Comparison of ENCODE assay signal across 17 cellular contexts in the genomic region with DNA sequence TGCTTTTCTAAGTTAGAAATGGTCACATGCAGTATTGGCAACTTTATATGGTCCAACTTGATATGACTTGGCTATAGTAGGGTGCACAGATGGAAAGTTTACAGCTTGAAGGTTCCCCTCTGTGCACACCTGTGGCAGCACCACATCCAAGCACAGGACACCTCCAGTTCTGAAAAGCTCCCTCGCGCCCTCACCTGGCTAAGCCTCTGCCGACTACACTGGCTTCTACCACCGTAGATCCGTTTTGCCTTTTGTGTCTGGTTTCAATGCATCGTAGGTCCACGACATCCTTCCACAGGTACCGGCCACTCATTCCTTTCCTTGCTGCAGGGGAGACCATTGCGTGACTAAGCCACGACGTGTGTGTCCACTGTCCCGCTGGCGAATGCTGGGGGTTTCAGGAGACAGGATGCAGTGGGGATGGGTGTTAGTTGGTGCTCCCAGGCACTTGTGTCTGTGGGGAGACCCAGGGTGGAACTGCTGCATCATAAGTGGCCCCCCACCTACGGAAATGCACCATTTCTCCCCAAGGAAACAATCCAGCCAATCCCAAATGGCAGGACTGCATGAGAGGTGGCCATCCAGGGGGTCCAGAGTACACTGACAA. TPM values are rescaled to one million over a fixed set of nuclear protein-coding genes. Genes with fewer than 3 reads are reported as not detected.
DNase-seq lines count a peak whose midpoint lies in the region; FAIRE-seq and TF ChIP-seq lines count a peak whose summit lies in the region.
"Had no signal": no experiment of that assay in that cellular context is flagged by ENCODE, and none has a peak within 500 bp of the region (broad histone marks: within the 10 kb centered on the region; RNA-seq: fewer than 3 reads in every experiment).

No MANE protein-coding gene starts in this region.

- H4K20me1 ChIP-seq in PC-9 (ENCODE audit: insufficient read depth), result peaks cover 21% of the 10 kb centered on the region

- H3K27me3 ChIP-seq in PC-9 (ENCODE audit: insufficient read depth, low read depth), result no peaks in the 10 kb centered on the region
- H3K27me3 ChIP-seq in spleen (replicated peaks in 1 of 7), result peaks cover 0 to 11% (median 4%) of the 10 kb centered on the region in 7 donors

- H3K36me3 ChIP-seq in PC-9 (ENCODE audit: low read depth) (no peaks in the 10 kb centered on the region), spleen (no peaks in the 10 kb centered on the region)

- CTCF ChIA-PET in PC-9 (lab: Charles Lee), result interaction anchor here (1.6 kb wide), 1 partner anchor 68 kb away, joined by 4 read pairs; no protein-coding TSS in a partner anchor

- POLR2A ChIA-PET in PC-9 (lab: Charles Lee; ENCODE audit: unreplicated experiment), result interaction anchor here (0.5 to 0.7 kb wide), 3 partner anchors 35 to 474 kb away, joined by 3 to 4 read pairs (median 3); no protein-coding TSS in a partner anchor

- H3K4me3 ChIP-seq in PC-9, result no peak overlapping the region
- H3K4me3 ChIP-seq in spleen, result no peak overlapping the region

- TF ChIP-seq CTCF in PC-9 (conservative IDR thresholded peaks at IDR 0.05), result peak; percentile 75
- no peak for TF ChIP-seq CTCF in spleen (IDR thresholded peaks at IDR 0.05 in 8 of 11, conservative IDR thresholded peaks at IDR 0.05 in 3 of 11)
- no peak for TF ChIP-seq CTCF in D721Med (IDR thresholded peaks at IDR 0.05; ENCODE audit: insufficient read depth, missing control alignments)

- no peak for TF ChIP-seq POLR2A in erythroblast (IDR thresholded peaks at IDR 0.05; ENCODE audit: low read length)
- TF ChIP-seq POLR2A in spleen (IDR thresholded peaks at IDR 0.05), result no peak

- H3K79me2 ChIP-seq in PC-9 (ENCODE audit: low read depth), result no peaks in the 10 kb centered on the region

- no peaks in the 10 kb centered on the region for H3K9me2 ChIP-seq in PC-9 (ENCODE audit: insufficient read depth)

- H3K4me1 ChIP-seq in PC-9 (replicated peaks; ENCODE audit: insufficient read depth) (no peaks in the 10 kb centered on the region; the same call in 1 of the 2 replicates), spleen (peaks cover 5 to 19% (median 14%) of the 10 kb centered on the region in 6 donors)

- no peak for FAIRE-seq in D721Med (lab: Jason Lieb, UNC)
- FAIRE-seq: GM18507 had no signal

- 42 to 81% (median 77%) methylated on average over 14 of the region's 14 CpGs for WGBS in spleen, 5 donors

- intact Hi-C loops in PC-9 (cut with micrococcal nuclease; ENCODE audit: unreplicated experiment), result loop anchor here (1.0 kb wide), 1 partner anchor 145 kb away; no protein-coding TSS in a partner anchor
- intact Hi-C loops in spleen (cut with DNase I; ENCODE audit: low total_unique reads), result loop anchor here (10.0 kb wide), 1 partner anchor 114 kb away; no protein-coding TSS in a partner anchor

- H3K9me3 ChIP-seq in PC-9 (ENCODE audit: insufficient read depth, low read depth) (no peaks in the 10 kb centered on the region), spleen (no peaks in the 10 kb centered on the region)

- H3F3A ChIP-seq in PC-9 (ENCODE audit: insufficient read depth, low read depth), result no peaks in the 10 kb centered on the region

- H2AFZ ChIP-seq in PC-9, result no peak overlapping the region

- no peak overlapping the region for H3K4me2 ChIP-seq in PC-9

- peak; percentile 18 for DNase-seq in stimulated activated CD4-positive, alpha-beta T cell treated with anti-CD3 and anti-CD28 coated beads, Interleukin-4, amount 100 ng/mL, for 24 hours
- DNase-seq in stimulated activated CD4-positive, alpha-beta T cell treated with anti-CD3 and anti-CD28 coated beads, Interleukin-2, amount 100 ng/mL, for 24 hours, result no peak
- peak in 1 of 2 experiments; percentile 66 for DNase-seq in PC-9
- DNase-seq in erythroblast (lab: John Stamatoyannopoulos, UW), result peak; percentile 16 to 44
- DNase-seq in spleen, result peak; percentile 54
- no peak for DNase-seq in RPMI8226
- no peak for DNase-seq in glomerular visceral epithelial cell (ENCODE audit: extremely low spot score)
- DNase-seq in D721Med (ENCODE audit: insufficient read length, low spot score), result no peak
- DNase-seq: activated CD8-positive, alpha-beta memory T cell treated with anti-CD3 and anti-CD28 coated beads, Interleukin-2, amount 50 U/mL, for 4 hours; Calu3; foreskin fibroblast; mammary epithelial cell; NCI-H146; NCI-H446; substantia nigra had no signal

- no peak overlapping the region for H3K27ac ChIP-seq in PC-9
- no peak overlapping the region for H3K27ac ChIP-seq in spleen
- H3K27ac ChIP-seq: VCaP had no signal

- BruUV-seq in PC-9 (replicated peaks; lab: Mats Ljungman, UMichigan), result no TSS peak

RNA-seq across cellular contexts. Expression of a gene that starts 4.9 kb away (rescaled TPM):
- total RNA-seq in PC-9 (2021) (1.0 and 1.2 TPM in 2 replicates), spleen (10 to 100 TPM in 5 of 7 donors, 1 to 10 TPM in 2; 6.6 to 52.3 (median 13.1) TPM)
- polyA plus RNA-seq in spleen, result 1 to 10 TPM; 2.9 to 7.9 (median 3.3) TPM
- total RNA-seq: Calu3 had no signal
- polyA plus RNA-seq: mammary epithelial cell had no signal

RNA-seq across cellular contexts. Expression of a gene that starts 24.3 kb away (rescaled TPM):
- total RNA-seq in PC-9 (2021) (14.6 and 15.8 TPM in 2 replicates), spleen (10 to 100 TPM; 13.8 to 19.2 (median 16.6) TPM)
- 10 to 100 TPM in 2 of 3 donors, 1 to 10 TPM in 1; 8.5 to 13.7 (median 10.3) TPM for polyA plus RNA-seq in spleen

Comparison
In these comparisons a context has a peak if more than half of its experiments do, and no peak if none do; other contexts are left out.
1. DNase-seq: peak in stimulated activated CD4-positive, alpha-beta T cell treated with anti-CD3 and anti-CD28 coated beads, Interleukin-4, amount 100 ng/mL, for 24 hours (single experiment), erythroblast (2 of 2) and spleen (single experiment); none in stimulated activated CD4-positive, alpha-beta T cell treated with anti-CD3 and anti-CD28 coated beads, Interleukin-2, amount 100 ng/mL, for 24 hours (0 of 2), RPMI8226 (single experiment), glomerular visceral epithelial cell (single experiment) and D721Med (single experiment).